In genomic region chr2:194745532-194746146, GRCh38 we compare ENCODE assay signal across 23 cellular contexts.
DNase-seq lines count a peak whose midpoint lies in the region; ATAC-seq, FAIRE-seq and TF ChIP-seq lines count a peak whose summit lies in the region.
"Had no signal": no experiment of that assay in that cellular context is flagged by ENCODE, and none has a peak within 500 bp of the region (broad histone marks: within the 10 kb centered on the region; RNA-seq: fewer than 3 reads in every experiment).

No MANE protein-coding gene starts in this region.

- 0 out of 2 replicates have a peak overlapping the region, but pooled peaks have one; percentile 1 for H3K4me3 ChIP-seq in MM.1S (ENCODE audit: low read length)
- H3K4me3 ChIP-seq in GM12878 = no peak overlapping the region
- H3K4me3 ChIP-seq: body of pancreas, prostate gland had no signal

- no peaks in the 10 kb centered on the region for H3K9me2 ChIP-seq in MM.1S (replicated peaks; ENCODE audit: insufficient read depth, low read length)

- TF ChIP-seq POLR2A in GM12878 (IDR thresholded peaks at IDR 0.05; ENCODE audit: low read depth, low read length) = no peak

- no peaks in the 10 kb centered on the region for H3K36me3 Mint-ChIP-seq in stimulated activated memory B cell treated with anti-CD40 and anti-IgM and Interleukin-4, amounts not matched to agents 10 μg/mL and 1 μg/mL and 100 μg/mL, for 72 hours
- H3K36me3 Mint-ChIP-seq in effector memory CD8-positive, alpha-beta T cell (ENCODE audit: insufficient read depth) = no peaks in the 10 kb centered on the region
- H3K36me3 Mint-ChIP-seq: activated naive CD4-positive, alpha-beta T cell treated with anti-CD3 and anti-CD28 coated beads, Interleukin-2, amount 50 U/mL, for 72 hours had no signal

- no peaks in the 10 kb centered on the region for H3K27me3 Mint-ChIP-seq in stimulated activated memory B cell treated with anti-CD40 and anti-IgM and Interleukin-4, amounts not matched to agents 10 μg/mL and 1 μg/mL and 100 μg/mL, for 72 hours
- no peaks in the 10 kb centered on the region for H3K27me3 Mint-ChIP-seq in effector memory CD8-positive, alpha-beta T cell
- H3K27me3 Mint-ChIP-seq: stimulated activated naive CD8-positive, alpha-beta T cell treated with anti-CD3 and anti-CD28 coated beads, Interleukin-15, amount 100 ng/mL, for 72 hours had no signal

- no peak for FAIRE-seq in GM12878 (lab: Jason Lieb, UNC)

- RAD21 ChIA-PET in GM12878 (lab: Charles Lee; ENCODE audit: unreplicated experiment) = no interaction called here

- no peaks in the 10 kb centered on the region for H3K27me3 ChIP-seq in MM.1S (replicated peaks; ENCODE audit: insufficient read depth, low read length)
- H3K27me3 ChIP-seq in GM12878 (replicated peaks in 1 of 2; ENCODE audit: control insufficient read depth in 2 of 2, insufficient read depth in 2 of 2, low read length in 1 of 2) = no peaks in the 10 kb centered on the region
- H3K27me3 ChIP-seq: body of pancreas, tibial nerve had no signal

- peak; percentile 64 for ATAC-seq in GM12878
- no peak for ATAC-seq in stimulated activated memory B cell treated with anti-CD40 and anti-IgM and Interleukin-4, amounts not matched to agents 10 μg/mL and 1 μg/mL and 100 μg/mL, for 72 hours
- ATAC-seq in GM19397 (IDR thresholded peaks at IDR 0.05; ENCODE audit: unreplicated experiment) = no peak
- ATAC-seq in effector memory CD8-positive, alpha-beta T cell (replicated peaks) = no peak
- ATAC-seq: activated naive CD4-positive, alpha-beta T cell treated with anti-CD3 and anti-CD28 coated beads, Interleukin-2, amount 50 U/mL, for 72 hours; body of pancreas; stimulated activated naive CD8-positive, alpha-beta T cell treated with anti-CD3 and anti-CD28 coated beads, Interleukin-15, amount 100 ng/mL, for 72 hours had no signal

- no peaks in the 10 kb centered on the region for H3K9me3 ChIP-seq in MM.1S (replicated peaks; ENCODE audit: insufficient read depth, low read length)
- no peaks in the 10 kb centered on the region for H3K9me3 ChIP-seq in GM12878 (replicated peaks; ENCODE audit: control insufficient read depth, insufficient read depth, low read length)
- H3K9me3 ChIP-seq: body of pancreas, prostate gland, tibial nerve had no signal

- POLR2A ChIA-PET in GM12878 (lab: Charles Lee) = no interaction called here

- TF ChIP-seq EP300 in GM12878 (IDR thresholded peaks at IDR 0.05; ENCODE audit: borderline replicate concordance in 1 of 2, control insufficient read depth in 1 of 2, low read depth in 2 of 2, low read length in 2 of 2) = no peak

- TF ChIP-seq CTCF in MM.1S (IDR thresholded peaks at IDR 0.05; ENCODE audit: low read length) (no peak), GM12878 (IDR thresholded peaks at IDR 0.05 in 2 of 3, conservative IDR thresholded peaks at IDR 0.05 in 1 of 3; ENCODE audit: control insufficient read depth in 2 of 3, extremely low read depth in 1 of 3, insufficient read depth in 1 of 3, low read depth in 3 of 3, low read length in 3 of 3) (no peak)

- SMC1A ChIA-PET in GM12878 (lab: Charles Lee; ENCODE audit: uncharacterized antibody, unreplicated experiment) = no interaction called here

- DNase-seq in ELR (ENCODE audit: low read depth) = peak; percentile 53
- DNase-seq in MM.1S = no peak
- DNase-seq in GM12878 (ENCODE audit: low read depth, low spot score) = no peak
- peak; percentile 9 for DNase-seq in renal cortical epithelial cell (ENCODE audit: low read depth)
- DNase-seq in effector memory CD8-positive, alpha-beta T cell = no peak
- DNase-seq: activated CD4-positive, alpha-beta T cell treated with anti-CD3 and anti-CD28 coated beads for 1 hour; AML-193; body of pancreas; EL; endodermal cell; glutamatergic neuron; midbrain; NCI-H187; NCI-H345; nephron progenitor cell; RPMI8226; stimulated activated CD4-positive, alpha-beta T cell treated with anti-CD3 and anti-CD28 coated beads, Interleukin-4, amount 100 ng/mL, for 24 hours; stimulated activated naive CD8-positive, alpha-beta T cell treated with anti-CD3 and anti-CD28 coated beads, Interleukin-15, amount 100 ng/mL, for 72 hours had no signal

- H3K27ac Mint-ChIP-seq in stimulated activated memory B cell treated with anti-CD40 and anti-IgM and Interleukin-4, amounts not matched to agents 10 μg/mL and 1 μg/mL and 100 μg/mL, for 72 hours = no peak overlapping the region
- H3K27ac Mint-ChIP-seq in effector memory CD8-positive, alpha-beta T cell = no peak overlapping the region
- H3K27ac Mint-ChIP-seq: activated naive CD4-positive, alpha-beta T cell treated with anti-CD3 and anti-CD28 coated beads, Interleukin-2, amount 50 U/mL, for 72 hours; endodermal cell; nephron progenitor cell; stimulated activated naive CD8-positive, alpha-beta T cell treated with anti-CD3 and anti-CD28 coated beads, Interleukin-15, amount 100 ng/mL, for 72 hours had no signal

- peak overlapping the region; percentile 5 for H2AFZ ChIP-seq in MM.1S (ENCODE audit: low read length)
- no peak overlapping the region for H2AFZ ChIP-seq in GM12878 (ENCODE audit: control insufficient read depth, low read depth, low read length)

- BruUV-seq in GM12878 (replicated peaks; lab: Mats Ljungman, UMichigan) = no TSS peak

- CTCF ChIA-PET in GM12878 (lab: Yijun Ruan, JAX) = no interaction called here

- H3K4me1 ChIP-seq in MM.1S (ENCODE audit: low read length) (no peaks in the 10 kb centered on the region), GM12878 (ENCODE audit: control insufficient read depth, insufficient read depth, low read length) (no peaks in the 10 kb centered on the region)
- H3K4me1 ChIP-seq: body of pancreas, prostate gland had no signal

- H3K27ac ChIP-seq in MM.1S (ENCODE audit: low read length) = no peak overlapping the region
- H3K27ac ChIP-seq in GM12878 (ENCODE audit: control insufficient read depth, insufficient read depth) = no peak overlapping the region
- H3K27ac ChIP-seq: body of pancreas, prostate gland, tibial nerve had no signal

- no peaks in the 10 kb centered on the region for H3K9me3 Mint-ChIP-seq in stimulated activated memory B cell treated with anti-CD40 and anti-IgM and Interleukin-4, amounts not matched to agents 10 μg/mL and 1 μg/mL and 100 μg/mL, for 72 hours
- no peaks in the 10 kb centered on the region for H3K9me3 Mint-ChIP-seq in effector memory CD8-positive, alpha-beta T cell
- H3K9me3 Mint-ChIP-seq: activated naive CD4-positive, alpha-beta T cell treated with anti-CD3 and anti-CD28 coated beads, Interleukin-2, amount 50 U/mL, for 72 hours; endodermal cell; nephron progenitor cell; stimulated activated naive CD8-positive, alpha-beta T cell treated with anti-CD3 and anti-CD28 coated beads, Interleukin-15, amount 100 ng/mL, for 72 hours had no signal

- H3K4me2 ChIP-seq in MM.1S (ENCODE audit: low read depth, low read length) (peak overlapping the region; percentile 26; the same call in 1 of the 2 replicates), GM12878 (ENCODE audit: control insufficient read depth, insufficient read depth) (no peak overlapping the region)

- H3F3A ChIP-seq in MM.1S (ENCODE audit: insufficient read depth, low read length) = no peaks in the 10 kb centered on the region

- no peak for TF ChIP-seq RAD21 in GM12878 (IDR thresholded peaks at IDR 0.05; ENCODE audit: insufficient read depth, low read depth, low read length)

- WGBS in GM12878 (ENCODE audit: insufficient coverage, insufficient replicate concordance, low lambda C conversion rate, missing lambda C conversion rate) = 4% methylated on average over 3 of the region's 3 CpGs

- H4K20me1 ChIP-seq in MM.1S (ENCODE audit: insufficient read depth, low read length) (no peaks in the 10 kb centered on the region), GM12878 (ENCODE audit: control insufficient read depth, insufficient read depth) (no peaks in the 10 kb centered on the region)

- H3K36me3 ChIP-seq in MM.1S (replicated peaks; ENCODE audit: insufficient read depth, low read length) = no peaks in the 10 kb centered on the region
- no peaks in the 10 kb centered on the region for H3K36me3 ChIP-seq in GM12878 (ENCODE audit: control insufficient read depth in 2 of 2, insufficient read depth in 2 of 2, low read length in 1 of 2)
- H3K36me3 ChIP-seq: prostate gland, tibial nerve had no signal

- H3K79me2 ChIP-seq in MM.1S (ENCODE audit: low read length) (no peaks in the 10 kb centered on the region), GM12878 (ENCODE audit: control insufficient read depth, insufficient read depth, low read length) (no peaks in the 10 kb centered on the region)

- no peaks in the 10 kb centered on the region for H3K4me1 Mint-ChIP-seq in stimulated activated memory B cell treated with anti-CD40 and anti-IgM and Interleukin-4, amounts not matched to agents 10 μg/mL and 1 μg/mL and 100 μg/mL, for 72 hours
- H3K4me1 Mint-ChIP-seq in effector memory CD8-positive, alpha-beta T cell (ENCODE audit: low read depth in 2 of 2) = no peaks in the 10 kb centered on the region
- H3K4me1 Mint-ChIP-seq: stimulated activated naive CD8-positive, alpha-beta T cell treated with anti-CD3 and anti-CD28 coated beads, Interleukin-15, amount 100 ng/mL, for 72 hours had no signal

- no peak overlapping the region for H3K4me3 Mint-ChIP-seq in stimulated activated memory B cell treated with anti-CD40 and anti-IgM and Interleukin-4, amounts not matched to agents 10 μg/mL and 1 μg/mL and 100 μg/mL, for 72 hours
- no peak overlapping the region for H3K4me3 Mint-ChIP-seq in effector memory CD8-positive, alpha-beta T cell
- H3K4me3 Mint-ChIP-seq: endodermal cell; nephron progenitor cell; stimulated activated naive CD8-positive, alpha-beta T cell treated with anti-CD3 and anti-CD28 coated beads, Interleukin-15, amount 100 ng/mL, for 72 hours had no signal

- intact Hi-C loops in GM12878 (cut with micrococcal nuclease; ENCODE audit: unreplicated experiment) = no loop called here

- in situ Hi-C loops in GM12878 (cut with MboI) = no loop called here

- H3K9ac ChIP-seq in MM.1S (ENCODE audit: low read length) (no peak overlapping the region), GM12878 (ENCODE audit: control insufficient read depth, insufficient read depth, low read length) (no peak overlapping the region)

TF ChIP-seq in GM12878, 131 proteins besides CTCF, POLR2A, EP300 and RAD21 (continues in another document):
- no peak for TF ChIP-seq HSF1 (IDR thresholded peaks at IDR 0.05; ENCODE audit: low read depth, low read length)
- TF ChIP-seq IKZF1 (conservative IDR thresholded peaks at IDR 0.05) = no peak
- TF ChIP-seq MEF2B (IDR thresholded peaks at IDR 0.05; ENCODE audit: partially characterized antibody, poor library complexity, severe bottlenecking) = no peak
- TF ChIP-seq CHD1 (IDR thresholded peaks at IDR 0.05; ENCODE audit: low read depth, low read length) = no peak

Comparison
In these comparisons a context has a peak if more than half of its experiments do, and no peak if none do; other contexts are left out.
1. DNase-seq: peak in ELR (single experiment) and renal cortical epithelial cell (single experiment); none in MM.1S (single experiment), GM12878 (single experiment) and effector memory CD8-positive, alpha-beta T cell (0 of 3).